In the genomic region with DNA sequence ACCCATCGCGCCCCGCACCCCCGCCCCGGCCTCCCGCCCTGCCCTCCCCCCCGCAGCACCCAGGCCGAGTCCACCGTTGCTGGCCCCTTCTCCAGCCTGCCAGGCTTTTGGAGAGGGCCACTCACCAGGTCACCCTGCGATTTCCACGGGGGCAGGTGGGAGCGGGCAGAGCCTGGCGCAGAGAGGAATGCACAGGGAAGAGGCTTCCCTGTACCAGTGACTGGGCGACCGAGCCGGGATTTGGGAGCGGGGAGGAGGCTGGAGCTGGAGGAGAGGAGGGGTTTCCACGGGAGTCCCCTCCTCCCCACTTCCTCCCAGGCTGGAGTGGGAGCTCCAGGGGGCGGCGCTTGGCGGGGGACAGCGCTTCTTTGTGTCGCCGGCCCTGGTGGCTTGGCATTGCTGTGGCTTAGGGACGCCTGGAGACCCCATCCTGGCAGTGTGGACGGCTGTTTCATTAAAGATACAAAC, we compare ENCODE assay signal across 1 cellular context.
A peak's percentile ranks its signal among the peaks of the same experiment; 100 is the strongest.
TF ChIP-seq lines count a peak whose summit lies in the region.

No MANE protein-coding gene starts in this region.

TF ChIP-seq in SK-N-SH, 30 proteins besides CTCF, POLR2A, EP300 and RAD21 (continued from another document):
- TF ChIP-seq REST (IDR thresholded peaks at IDR 0.05; ENCODE audit: low read depth, low read length) (peak; percentile 42; the same call in 1 of the 2 replicates), CHD2 (IDR thresholded peaks at IDR 0.05; ENCODE audit: low read length, partially characterized antibody) (no peak), FOXM1 (IDR thresholded peaks at IDR 0.05; ENCODE audit: low read depth) (no peak), SIN3A (IDR thresholded peaks at IDR 0.05; ENCODE audit: borderline replicate concordance, low read depth, low read length) (no peak; the same call in 1 of the 2 replicates), RCOR1 (IDR thresholded peaks at IDR 0.05; ENCODE audit: low read length) (no peak; the same call in 1 of the 2 replicates)
